ENCODE assay signal across 15 cellular contexts in genomic region chr20:40323411-40323810, GRCh38.
DNase-seq lines count a peak whose midpoint lies in the region; ATAC-seq and TF ChIP-seq lines count a peak whose summit lies in the region.
"Had no signal": no experiment of that assay in that cellular context is flagged by ENCODE, and none has a peak within 500 bp of the region (broad histone marks: within the 10 kb centered on the region; RNA-seq: fewer than 3 reads in every experiment).

No MANE protein-coding gene starts in this region.

- no peaks in the 10 kb centered on the region for H3K4me1 Mint-ChIP-seq in natural killer cell treated with Interleukin-12 subunit alpha and Interleukin-12 subunit beta and Interleukin-15 and Interleukin-18, amount 100 ng/mL, for 72 hours (ENCODE audit: low read depth in 2 of 2)

- no peaks in the 10 kb centered on the region for H3K36me3 Mint-ChIP-seq in natural killer cell treated with Interleukin-12 subunit alpha and Interleukin-12 subunit beta and Interleukin-15 and Interleukin-18, amount 100 ng/mL, for 72 hours

- DNase-seq in HEK293T (ENCODE audit: extremely low spot score) (peak; percentile 10), NCI-H2227 treated with DMSO at 0.1 percent for 48 hours (lab: John Stamatoyannopoulos, UW) (peak; percentile 95), SW480 (ENCODE audit: low spot score) (peak; percentile 18), NCI-H774 (lab: John Stamatoyannopoulos, UW) (no peak)
- no peak for DNase-seq in natural killer cell treated with Interleukin-12 subunit alpha and Interleukin-12 subunit beta and Interleukin-15 and Interleukin-18, amount 100 ng/mL, for 72 hours (ENCODE audit: low spot score)
- no peak for DNase-seq in activated CD4-positive, alpha-beta T cell treated with anti-CD3 and anti-CD28 coated beads, Interleukin-2, amount 50 U/mL, for 1 hour
- no peak for DNase-seq in stimulated activated CD4-positive, alpha-beta T cell treated with anti-CD3 and anti-CD28 coated beads, Interleukin-15, amount 100 ng/mL, for 24 hours
- DNase-seq: activated effector memory CD4-positive, alpha-beta T cell treated with Interleukin-2 at 50 U/mL for 16 hours; H7; MM.1S; naive thymus-derived CD8-positive, alpha-beta T cell; OCI-M1; sigmoid colon had no signal

- no peak overlapping the region for H3K27ac Mint-ChIP-seq in natural killer cell treated with Interleukin-12 subunit alpha and Interleukin-12 subunit beta and Interleukin-15 and Interleukin-18, amount 100 ng/mL, for 72 hours
- H3K27ac Mint-ChIP-seq: naive thymus-derived CD8-positive, alpha-beta T cell; T-helper 2 cell treated with Interferon-gamma antibody and Interleukin-4, amounts not matched to agents 5 μg/mL and 100 μg/mL, for 36 hours had no signal

- CTCF ChIA-PET in HEK293T (lab: Yijun Ruan, JAX) = no interaction called here

- ATAC-seq in natural killer cell treated with Interleukin-12 subunit alpha and Interleukin-12 subunit beta and Interleukin-15 and Interleukin-18, amount 100 ng/mL, for 72 hours = peak; percentile 59 to 70
- ATAC-seq in GM18861 (IDR thresholded peaks at IDR 0.05; ENCODE audit: unreplicated experiment) = no peak
- ATAC-seq: naive thymus-derived CD8-positive, alpha-beta T cell had no signal

- POLR2A ChIA-PET in HEK293T (lab: Yijun Ruan, JAX) = no interaction called here

- no peak overlapping the region for H3K4me3 Mint-ChIP-seq in natural killer cell treated with Interleukin-12 subunit alpha and Interleukin-12 subunit beta and Interleukin-15 and Interleukin-18, amount 100 ng/mL, for 72 hours
- H3K4me3 Mint-ChIP-seq: naive thymus-derived CD8-positive, alpha-beta T cell; T-helper 2 cell treated with Interferon-gamma antibody and Interleukin-4, amounts not matched to agents 5 μg/mL and 100 μg/mL, for 36 hours had no signal

- H3K27me3 Mint-ChIP-seq in natural killer cell treated with Interleukin-12 subunit alpha and Interleukin-12 subunit beta and Interleukin-15 and Interleukin-18, amount 100 ng/mL, for 72 hours = peaks cover 5 to 13% of the 10 kb centered on the region in 2 donors

- no peaks in the 10 kb centered on the region for H3K9me3 Mint-ChIP-seq in natural killer cell treated with Interleukin-12 subunit alpha and Interleukin-12 subunit beta and Interleukin-15 and Interleukin-18, amount 100 ng/mL, for 72 hours
- H3K9me3 Mint-ChIP-seq: T-helper 2 cell treated with Interferon-gamma antibody and Interleukin-4, amounts not matched to agents 5 μg/mL and 100 μg/mL, for 36 hours had no signal

TF ChIP-seq in HEK293T, 16 proteins besides CTCF, POLR2A, EP300 and RAD21:
- no peak for TF ChIP-seq LEF1 (IDR thresholded peaks at IDR 0.05; ENCODE audit: borderline replicate concordance)
- TF ChIP-seq SUZ12 (IDR thresholded peaks at IDR 0.05) = no peak
- no peak for TF ChIP-seq HDGF (IDR thresholded peaks at IDR 0.05; ENCODE audit: borderline replicate concordance)
- no peak for TF ChIP-seq SP1 (IDR thresholded peaks at IDR 0.05)
- no peak for TF ChIP-seq FOXA1 (IDR thresholded peaks at IDR 0.05)
- TF ChIP-seq ZNF384 (IDR thresholded peaks at IDR 0.05) = no peak
- no peak for TF ChIP-seq ARNT (IDR thresholded peaks at IDR 0.05)
- TF ChIP-seq TARDBP (IDR thresholded peaks at IDR 0.05) = no peak
- no peak for TF ChIP-seq CTBP1 (IDR thresholded peaks at IDR 0.05; ENCODE audit: borderline replicate concordance)
- no peak for TF ChIP-seq NFRKB (IDR thresholded peaks at IDR 0.05)
- TF ChIP-seq, protein P1, sequence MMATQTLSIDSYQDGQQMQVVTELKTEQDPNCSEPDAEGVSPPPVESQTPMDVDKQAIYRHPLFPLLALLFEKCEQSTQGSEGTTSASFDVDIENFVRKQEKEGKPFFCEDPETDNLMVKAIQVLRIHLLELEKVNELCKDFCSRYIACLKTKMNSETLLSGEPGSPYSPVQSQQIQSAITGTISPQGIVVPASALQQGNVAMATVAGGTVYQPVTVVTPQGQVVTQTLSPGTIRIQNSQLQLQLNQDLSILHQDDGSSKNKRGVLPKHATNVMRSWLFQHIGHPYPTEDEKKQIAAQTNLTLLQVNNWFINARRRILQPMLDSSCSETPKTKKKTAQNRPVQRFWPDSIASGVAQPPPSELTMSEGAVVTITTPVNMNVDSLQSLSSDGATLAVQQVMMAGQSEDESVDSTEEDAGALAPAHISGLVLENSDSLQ (IDR thresholded peaks at IDR 0.05) = no peak

Comparison
In these comparisons a context has a peak if more than half of its experiments do, and no peak if none do; other contexts are left out.
1. DNase-seq: peak in HEK293T (single experiment), NCI-H2227 treated with DMSO at 0.1 percent for 48 hours (single experiment) and SW480 (single experiment); none in natural killer cell treated with Interleukin-12 subunit alpha and Interleukin-12 subunit beta and Interleukin-15 and Interleukin-18, amount 100 ng/mL, for 72 hours (single experiment), NCI-H774 (single experiment), activated CD4-positive, alpha-beta T cell treated with anti-CD3 and anti-CD28 coated beads, Interleukin-2, amount 50 U/mL, for 1 hour (single experiment) and stimulated activated CD4-positive, alpha-beta T cell treated with anti-CD3 and anti-CD28 coated beads, Interleukin-15, amount 100 ng/mL, for 24 hours (single experiment).